In genomic region chr3:52198643-52199608, GRCh38 we compare ENCODE assay signal across 6 cellular contexts. TPM values are rescaled to one million over a fixed set of nuclear protein-coding genes. Genes with fewer than 3 reads are reported as not detected.
DNase-seq lines count a peak whose midpoint lies in the region; ATAC-seq and TF ChIP-seq lines count a peak whose summit lies in the region.

No MANE protein-coding gene starts in this region.

- ATAC-seq in activated naive CD8-positive, alpha-beta T cell treated with anti-CD3 and anti-CD28 coated beads, Interleukin-2, amount 10 ng/mL, durations not matched to agents 7 days and 5 days (ENCODE audit: low read depth) = no peak
- no peak for ATAC-seq in mucosa of descending colon

- TF ChIP-seq CTCF in mucosa of descending colon (IDR thresholded peaks at IDR 0.05) = no peak

- H3K27me3 Mint-ChIP-seq in activated naive CD8-positive, alpha-beta T cell treated with anti-CD3 and anti-CD28 coated beads, Interleukin-2, amount 10 ng/mL, durations not matched to agents 7 days and 5 days = peaks cover 2% of the 10 kb centered on the region

- peaks cover 38% of the 10 kb centered on the region for H3K4me1 ChIP-seq in mucosa of descending colon (ENCODE audit: low read depth)

- H3K36me3 Mint-ChIP-seq in activated naive CD8-positive, alpha-beta T cell treated with anti-CD3 and anti-CD28 coated beads, Interleukin-2, amount 10 ng/mL, durations not matched to agents 7 days and 5 days = peaks cover 38% of the 10 kb centered on the region

- POLR2A ChIA-PET in activated naive CD8-positive, alpha-beta T cell treated with anti-CD3 and anti-CD28 coated beads, Interleukin-2, amount 10 ng/mL, durations not matched to agents 7 days and 5 days (lab: Charles Lee) = interaction anchor here (0.7 to 1.0 kb wide), 2 partner anchors 15 to 18 kb away, joined by 3 read pairs; no protein-coding TSS in a partner anchor

- peak overlapping the region; percentile 99 for H3K4me3 Mint-ChIP-seq in activated naive CD8-positive, alpha-beta T cell treated with anti-CD3 and anti-CD28 coated beads, Interleukin-2, amount 10 ng/mL, durations not matched to agents 7 days and 5 days

- H3K36me3 ChIP-seq in mucosa of descending colon (ENCODE audit: low read depth) = no peaks in the 10 kb centered on the region

- peak overlapping the region; percentile 88 for H3K4me3 ChIP-seq in GM08714 (ENCODE audit: low read length)
- H3K4me3 ChIP-seq in mucosa of descending colon = peak overlapping the region; percentile 47

- intact Hi-C loops in mucosa of descending colon (cut with DNase I, micrococcal nuclease) = no loop called here

- H3K27ac Mint-ChIP-seq in activated naive CD8-positive, alpha-beta T cell treated with anti-CD3 and anti-CD28 coated beads, Interleukin-2, amount 10 ng/mL, durations not matched to agents 7 days and 5 days = peak overlapping the region; percentile 92

- peaks cover 39% of the 10 kb centered on the region for H3K4me1 Mint-ChIP-seq in activated naive CD8-positive, alpha-beta T cell treated with anti-CD3 and anti-CD28 coated beads, Interleukin-2, amount 10 ng/mL, durations not matched to agents 7 days and 5 days

- no peak for DNase-seq in activated naive CD8-positive, alpha-beta T cell treated with anti-CD3 and anti-CD28 coated beads, Interleukin-2, amount 10 ng/mL, durations not matched to agents 7 days and 5 days
- DNase-seq in mucosa of descending colon = no peak
- no peak for DNase-seq in GF-D8 (lab: John Stamatoyannopoulos, UW)
- no peak for DNase-seq in SK-N-DZ (ENCODE audit: low spot score)
- DNase-seq in NCI-H774 (lab: John Stamatoyannopoulos, UW) = no peak

- no peaks in the 10 kb centered on the region for H3K9me3 Mint-ChIP-seq in activated naive CD8-positive, alpha-beta T cell treated with anti-CD3 and anti-CD28 coated beads, Interleukin-2, amount 10 ng/mL, durations not matched to agents 7 days and 5 days

- no peaks in the 10 kb centered on the region for H3K9me3 ChIP-seq in mucosa of descending colon

RNA-seq across cellular contexts. Expression of gene ALAS1, which starts 1.0 kb away (rescaled TPM):
- total RNA-seq in activated naive CD8-positive, alpha-beta T cell treated with anti-CD3 and anti-CD28 coated beads, Interleukin-2, amount 10 ng/mL, durations not matched to agents 7 days and 5 days = 10 to 100 TPM; 46.9 to 50.1 TPM
- 100 to 1,000 TPM in 1 of 3 donors, 10 to 100 TPM in 2; 67.2 to 103 (median 94.6) TPM for total RNA-seq in mucosa of descending colon
- polyA plus RNA-seq in SK-N-DZ (2014; cell fraction: cytosol; rRNA removed) = 34.0 and 38.5 TPM in 2 replicates
- polyA plus RNA-seq in SK-N-DZ (2014; cell fraction: nucleus; rRNA removed) = 22.1 and 24.5 TPM in 2 replicates

RNA-seq across cellular contexts. Expression of gene TLR9, which starts 26.5 kb away (rescaled TPM):
- total RNA-seq in activated naive CD8-positive, alpha-beta T cell treated with anti-CD3 and anti-CD28 coated beads, Interleukin-2, amount 10 ng/mL, durations not matched to agents 7 days and 5 days = 1 to 10 TPM; 1.6 to 2.0 TPM
- total RNA-seq in mucosa of descending colon = under 1 TPM in 2 of 3 donors, not detected in 1; 0.77 to 0.89 TPM
- not detected in 2 replicates for polyA plus RNA-seq in SK-N-DZ (2014; cell fraction: cytosol; rRNA removed)
- not detected in 2 replicates for polyA plus RNA-seq in SK-N-DZ (2014; cell fraction: nucleus; rRNA removed)

RNA-seq across cellular contexts. Expression of gene TWF2, which starts 40.0 kb away (rescaled TPM):
- total RNA-seq in activated naive CD8-positive, alpha-beta T cell treated with anti-CD3 and anti-CD28 coated beads, Interleukin-2, amount 10 ng/mL, durations not matched to agents 7 days and 5 days = 100 to 1,000 TPM; 118 to 122 TPM
- total RNA-seq in mucosa of descending colon = 10 to 100 TPM; 39.1 to 41.1 (median 41.0) TPM
- 60.0 and 63.4 TPM in 2 replicates for polyA plus RNA-seq in SK-N-DZ (2014; cell fraction: cytosol; rRNA removed)
- polyA plus RNA-seq in SK-N-DZ (2014; cell fraction: nucleus; rRNA removed) = 36.8 and 37.7 TPM in 2 replicates

RNA-seq across cellular contexts. Expression of gene POC1A, which starts 44.7 kb away (rescaled TPM):
- total RNA-seq in activated naive CD8-positive, alpha-beta T cell treated with anti-CD3 and anti-CD28 coated beads, Interleukin-2, amount 10 ng/mL, durations not matched to agents 7 days and 5 days = 10 to 100 TPM; 20.8 to 22.4 TPM
- total RNA-seq in mucosa of descending colon = 10 to 100 TPM in 1 of 3 donors, 1 to 10 TPM in 2; 2.9 to 12.1 (median 7.7) TPM
- 5.6 and 10.6 TPM in 2 replicates for polyA plus RNA-seq in SK-N-DZ (2014; cell fraction: cytosol; rRNA removed)
- 8.5 and 10.8 TPM in 2 replicates for polyA plus RNA-seq in SK-N-DZ (2014; cell fraction: nucleus; rRNA removed)

RNA-seq across cellular contexts. Expression of gene PPM1M, which starts 46.6 kb away (rescaled TPM):
- 100 to 1,000 TPM; 101 to 105 TPM for total RNA-seq in activated naive CD8-positive, alpha-beta T cell treated with anti-CD3 and anti-CD28 coated beads, Interleukin-2, amount 10 ng/mL, durations not matched to agents 7 days and 5 days
- total RNA-seq in mucosa of descending colon = 10 to 100 TPM in 1 of 3 donors, 1 to 10 TPM in 2; 3.9 to 21.4 (median 9.7) TPM
- 6.0 and 7.8 TPM in 2 replicates for polyA plus RNA-seq in SK-N-DZ (2014; cell fraction: cytosol; rRNA removed)
- polyA plus RNA-seq in SK-N-DZ (2014; cell fraction: nucleus; rRNA removed) = 32.4 and 32.8 TPM in 2 replicates
